In genomic region chr4:151174784-151175183, GRCh38 we compare ENCODE assay signal across 27 cellular contexts.
A peak's percentile ranks its signal among the peaks of the same experiment; 100 is the strongest.
DNase-seq lines count a peak whose midpoint lies in the region; ATAC-seq and TF ChIP-seq lines count a peak whose summit lies in the region.
"Had no signal": no experiment of that assay in that cellular context is flagged by ENCODE, and none has a peak within 500 bp of the region (broad histone marks: within the 10 kb centered on the region; RNA-seq: fewer than 3 reads in every experiment).

No MANE protein-coding gene starts in this region.

- CTCF ChIA-PET in RWPE1 (lab: Yijun Ruan, JAX) = interaction anchor here (0.6 to 0.7 kb wide), 2 partner anchors 102 to 1694 kb away, joined by 3 read pairs; partner anchors contain the start of gene PRSS48

- ATAC-seq in heart left ventricle = peak in 1 of 4 donors; percentile 38
- ATAC-seq: HCT116; stimulated activated memory B cell treated with anti-CD40 and anti-IgM and Interleukin-4, amounts not matched to agents 10 μg/mL and 1 μg/mL and 100 μg/mL, for 72 hours had no signal

- no peak overlapping the region for H2BK120ac ChIP-seq in mesendoderm (ENCODE audit: low read depth, low read length)

- H3K18ac ChIP-seq in mesendoderm (ENCODE audit: low read length) = no peak overlapping the region

- H2BK15ac ChIP-seq in mesendoderm (replicated peaks; ENCODE audit: low read depth) = no peak overlapping the region

- no peak overlapping the region for H2AK5ac ChIP-seq in mesendoderm (ENCODE audit: low read length)

- TF ChIP-seq POLR2A in heart left ventricle (IDR thresholded peaks at IDR 0.05) = no peak
- no peak for TF ChIP-seq POLR2A in transverse colon (IDR thresholded peaks at IDR 0.05)
- no peak for TF ChIP-seq POLR2A in adrenal gland (IDR thresholded peaks at IDR 0.05)

- no peak overlapping the region for H3K4me2 ChIP-seq in mesendoderm (ENCODE audit: low read length)

- DNase-seq in heart left ventricle (no peak), mesendoderm (peak; percentile 56), transverse colon (no peak), NCI-H1105 (lab: John Stamatoyannopoulos, UW) (no peak), RWPE1 (ENCODE audit: low spot score) (no peak), adrenal gland (no peak), posterior vena cava (ENCODE audit: low spot score) (no peak)
- DNase-seq: activated CD4-positive, alpha-beta memory T cell treated with anti-CD3 and anti-CD28 coated beads for 36 hours; activated CD4-positive, CD25-positive, alpha-beta regulatory T cell treated with anti-CD3 and anti-CD28 coated beads, Interleukin-2, amount 50 U/mL, for 72 hours; activated CD8-positive, alpha-beta memory T cell treated with anti-CD3 and anti-CD28 coated beads, Interleukin-2, amount 50 U/mL, for 4 hours; activated naive CD4-positive, alpha-beta T cell treated with anti-CD3 and anti-CD28 coated beads, Interleukin-2, amount 50 U/mL, for 16 hours; colonic mucosa; effector memory CD4-positive, alpha-beta T cell; GDM1; hypothalamus; immature natural killer cell; NCI-H1092 treated with DMSO at 0.1 percent for 48 hours; NCI-H2029 treated with DMSO at 0.1 percent for 48 hours; NCI-H2227 treated with DMSO at 0.1 percent for 48 hours; NCI-H526 treated with DMSO at 0.1 percent for 48 hours; nephron progenitor cell; stimulated activated CD4-positive, alpha-beta T cell treated with anti-CD3 and anti-CD28 coated beads, Interleukin-4, amount 100 ng/mL, for 4 hours had no signal

- POLR2A ChIA-PET in RWPE1 (lab: Yijun Ruan, JAX; ENCODE audit: low non-redundant PET) = no interaction called here

- no peak for TF ChIP-seq EP300 in transverse colon (IDR thresholded peaks at IDR 0.05; ENCODE audit: low read depth)

- no peak overlapping the region for H3K56ac ChIP-seq in mesendoderm (ENCODE audit: low read length)

- H3K9me3 ChIP-seq in heart left ventricle = no peaks in the 10 kb centered on the region
- no peaks in the 10 kb centered on the region for H3K9me3 ChIP-seq in transverse colon
- H3K9me3 ChIP-seq in adrenal gland (replicated peaks in 1 of 3) = no peaks in the 10 kb centered on the region
- H3K9me3 ChIP-seq: colonic mucosa, ovary, thoracic aorta had no signal

- no peaks in the 10 kb centered on the region for H3K27me3 ChIP-seq in heart left ventricle
- no peaks in the 10 kb centered on the region for H3K27me3 ChIP-seq in mesendoderm (ENCODE audit: insufficient read depth, low read length, poor library complexity)
- H3K27me3 ChIP-seq in transverse colon = no peaks in the 10 kb centered on the region
- no peaks in the 10 kb centered on the region for H3K27me3 ChIP-seq in adrenal gland
- H3K27me3 ChIP-seq: colonic mucosa, ovary had no signal

- in situ Hi-C loops in transverse colon (cut with MboI; ENCODE audit: low pct_ligation_motif_present in 1 of 4, low pct_unique_long_range_greater_than_20kb in 1 of 4, low sequenced_read_pairs in 3 of 4) = no loop called here

- H3K79me2 ChIP-seq in mesendoderm (ENCODE audit: control insufficient read depth, insufficient read depth, low read length) = no peaks in the 10 kb centered on the region

- H3K36me3 ChIP-seq in heart left ventricle = peaks cover 0 to 66% (median 26%) of the 10 kb centered on the region in 9 donors
- no peaks in the 10 kb centered on the region for H3K36me3 ChIP-seq in mesendoderm (ENCODE audit: control insufficient read depth, insufficient read depth, low read length)
- H3K36me3 ChIP-seq in transverse colon = peaks cover 0 to 16% (median 5%) of the 10 kb centered on the region in 4 donors
- peaks cover 0 to 6% of the 10 kb centered on the region in 2 donors for H3K36me3 ChIP-seq in adrenal gland (replicated peaks in 1 of 2)
- H3K36me3 ChIP-seq: colonic mucosa, ovary had no signal

- H2BK5ac ChIP-seq in mesendoderm (ENCODE audit: low read length) = no peak overlapping the region

- H4K8ac ChIP-seq in mesendoderm (ENCODE audit: low read depth, low read length) = no peak overlapping the region

- H3K27ac ChIP-seq in VCaP (peak overlapping the region; percentile 55; the same call in 1 of the 2 replicates), heart left ventricle (peak overlapping the region in 8 of 12 donors; percentile 1 to 56 (median 18)), mesendoderm (ENCODE audit: low read depth, low read length) (no peak overlapping the region), transverse colon (peak overlapping the region in 3 of 4 donors; percentile 0 to 58 (median 35)), RWPE1 (no peak overlapping the region), adrenal gland (peak overlapping the region in 1 of 5 donors; percentile 49)
- H3K27ac ChIP-seq: colonic mucosa, thoracic aorta had no signal

- H3K23ac ChIP-seq in mesendoderm (ENCODE audit: low read length) = no peak overlapping the region

- H3K4ac ChIP-seq in mesendoderm (ENCODE audit: low read depth, low read length) = no peak overlapping the region

- H3K9ac ChIP-seq in mesendoderm (ENCODE audit: low read length) = no peak overlapping the region

- 79 to 89% (median 82%) methylated on average over 7 of the region's 7 CpGs for WGBS in heart left ventricle, 4 donors
- WGBS in mesendoderm (ENCODE audit: extremely low coverage, insufficient coverage, low lambda C conversion rate) = no CpG with 5 or more reads among the region's 7 CpGs
- 92% methylated on average over 7 of the region's 7 CpGs; no CpG with 5 or more reads in 1 of the 2 donors for WGBS in transverse colon (ENCODE audit: low coverage in 1 of 2), 2 donors
- WGBS in adrenal gland, 4 donors = 83 to 93% (median 89%) methylated on average over 6 to 7 of the region's 7 CpGs

- H3K79me1 ChIP-seq in mesendoderm (ENCODE audit: low read length) = no peaks in the 10 kb centered on the region

- no peak overlapping the region for H4K5ac ChIP-seq in mesendoderm (ENCODE audit: low read length)

- intact Hi-C loops in heart left ventricle (cut with DNase I) (no loop called here), transverse colon (cut with DNase I; ENCODE audit: low total_unique reads) (no loop called here), adrenal gland (cut with DNase I) (no loop called here), posterior vena cava (cut with DNase I) (no loop called here)

- H3K4me1 ChIP-seq in heart left ventricle (peaks cover 0 to 45% (median 10%) of the 10 kb centered on the region in 12 donors), mesendoderm (ENCODE audit: control insufficient read depth, low read depth, low read length) (no peaks in the 10 kb centered on the region), transverse colon (peaks cover 0 to 21% (median 3%) of the 10 kb centered on the region in 4 donors), adrenal gland (replicated peaks in 1 of 2) (peaks cover 0 to 11% of the 10 kb centered on the region in 2 donors)
- H3K4me1 ChIP-seq: colonic mucosa had no signal

- TF ChIP-seq CTCF in VCaP (conservative IDR thresholded peaks at IDR 0.05) (no peak), heart left ventricle (IDR thresholded peaks at IDR 0.05) (no peak), transverse colon (IDR thresholded peaks at IDR 0.05) (no peak), RWPE1 (conservative IDR thresholded peaks at IDR 0.05; ENCODE audit: low read depth) (no peak), adrenal gland (IDR thresholded peaks at IDR 0.05) (no peak)

- no peak overlapping the region for H3K4me3 ChIP-seq in heart left ventricle
- no peak overlapping the region for H3K4me3 ChIP-seq in mesendoderm (ENCODE audit: low read length)
- H3K4me3 ChIP-seq in transverse colon = no peak overlapping the region
- H3K4me3 ChIP-seq in adrenal gland = no peak overlapping the region
- H3K4me3 ChIP-seq: colonic mucosa, ovary, thoracic aorta had no signal

Comparison
In these comparisons a context has a peak if more than half of its experiments do, and no peak if none do; other contexts are left out.
1. H3K27ac ChIP-seq: peak in VCaP (single experiment), heart left ventricle (8 of 12) and transverse colon (3 of 4); none in mesendoderm (single experiment) and RWPE1 (single experiment).